Comparison of ENCODE assay signal across 20 cellular contexts in genomic region chr13:42066542-42066941, GRCh38. TPM values are rescaled to one million over a fixed set of nuclear protein-coding genes. Genes with fewer than 3 reads are reported as not detected.
DNase-seq lines count a peak whose midpoint lies in the region; TF ChIP-seq lines count a peak whose summit lies in the region.
"Had no signal": no experiment of that assay in that cellular context is flagged by ENCODE, and none has a peak within 500 bp of the region (broad histone marks: within the 10 kb centered on the region; RNA-seq: fewer than 3 reads in every experiment).

No MANE protein-coding gene starts in this region.

- peaks cover 5% of the 10 kb centered on the region for H4K20me1 ChIP-seq in smooth muscle cell (ENCODE audit: low read depth)

- TF ChIP-seq CTCF in fibroblast of mammary gland (conservative IDR thresholded peaks at IDR 0.05; ENCODE audit: control insufficient read depth, insufficient read depth, low read depth, low read length) (no peak), smooth muscle cell (IDR thresholded peaks at IDR 0.05; ENCODE audit: borderline replicate concordance, insufficient read depth, poor library complexity, severe bottlenecking) (no peak)

- H3F3A ChIP-seq in smooth muscle cell (ENCODE audit: low read depth) = peaks cover 10% of the 10 kb centered on the region

- peak; percentile 91 for DNase-seq in ELR (ENCODE audit: low read depth)
- DNase-seq in amniotic epithelial cell (ENCODE audit: low read depth) = peak; percentile 95
- DNase-seq in fibroblast of mammary gland (ENCODE audit: low read depth) = peak; percentile 93
- DNase-seq in smooth muscle cell (lab: John Stamatoyannopoulos, UW; ENCODE audit: unreplicated experiment) = no peak
- DNase-seq in activated T-cell treated with anti-CD3 and anti-CD28 coated beads, Interleukin-2, amount 50 U/mL, for 1 hour = no peak
- no peak for DNase-seq in effector CD8-positive, alpha-beta T cell (lab: John Stamatoyannopoulos, UW)
- no peak for DNase-seq in NCI-H2227 (lab: John Stamatoyannopoulos, UW; ENCODE audit: unreplicated experiment)
- DNase-seq: activated CD4-positive, alpha-beta T cell treated with anti-CD3 and anti-CD28 coated beads, Interleukin-2, amount 50 U/mL, for 1 hour; activated CD8-positive, alpha-beta memory T cell treated with anti-CD3 and anti-CD28 coated beads, Interleukin-2, amount 50 U/mL, for 48 hours; activated gamma-delta T cell treated with Interleukin-2 at 50 U/mL for 16 hours; aorta; C1 segment of cervical spinal cord; cortex of kidney; heart left ventricle; naive B cell; NCI-H526; pancreas; stimulated activated CD4-positive, alpha-beta T cell treated with anti-CD3 and anti-CD28 coated beads, Interleukin-2, amount 100 ng/mL, for 48 hours had no signal

- no peak overlapping the region for H3K4me3 ChIP-seq in fibroblast of mammary gland (ENCODE audit: control insufficient read depth, low read depth, low read length)
- H3K4me3 ChIP-seq in smooth muscle cell = no peak overlapping the region
- H3K4me3 ChIP-seq: heart left ventricle, lung, pancreas had no signal

- H3K79me2 ChIP-seq in smooth muscle cell (ENCODE audit: low read depth) = no peaks in the 10 kb centered on the region

- no peaks in the 10 kb centered on the region for H3K9me3 ChIP-seq in smooth muscle cell (replicated peaks; ENCODE audit: low read depth)
- H3K9me3 ChIP-seq: heart left ventricle, pancreas had no signal

- H3K27ac ChIP-seq in smooth muscle cell (ENCODE audit: low read depth) = peak overlapping the region; percentile 59
- H3K27ac ChIP-seq: heart left ventricle, HL-60, pancreas had no signal

- H2AFZ ChIP-seq in smooth muscle cell (ENCODE audit: low read depth) = no peak overlapping the region

- 46% methylated on average over 5 of the region's 5 CpGs for WGBS in smooth muscle cell (ENCODE audit: low lambda C conversion rate)

- no peak overlapping the region for H3K4me2 ChIP-seq in smooth muscle cell

- H3K36me3 ChIP-seq in smooth muscle cell (ENCODE audit: low read depth) = no peaks in the 10 kb centered on the region
- H3K36me3 ChIP-seq: pancreas had no signal

- no peak overlapping the region for H3K9ac ChIP-seq in smooth muscle cell (ENCODE audit: low read depth)

- H3K27me3 ChIP-seq in smooth muscle cell (ENCODE audit: low read depth) = no peaks in the 10 kb centered on the region
- H3K27me3 ChIP-seq: heart left ventricle, pancreas had no signal

- H3K4me1 ChIP-seq in smooth muscle cell (ENCODE audit: low read depth) = peaks cover 6% of the 10 kb centered on the region
- H3K4me1 ChIP-seq: pancreas had no signal

RNA-seq across cellular contexts. Expression of gene DGKH, which starts 18.1 kb away (rescaled TPM):
- total RNA-seq in smooth muscle cell = 6.8 and 7.1 TPM in 2 replicates
- polyA plus RNA-seq in smooth muscle cell = 1.3 and 2.6 TPM in 2 replicates

Comparison
In these comparisons a context has a peak if more than half of its experiments do, and no peak if none do; other contexts are left out.
1. DNase-seq: peak in ELR (single experiment), amniotic epithelial cell (single experiment) and fibroblast of mammary gland (single experiment); none in smooth muscle cell (single experiment), activated T-cell treated with anti-CD3 and anti-CD28 coated beads, Interleukin-2, amount 50 U/mL, for 1 hour (single experiment), effector CD8-positive, alpha-beta T cell (single experiment) and NCI-H2227 (single experiment).